1 cellular context compared by ENCODE assay signal in genomic region chr11:86896486-86896885, GRCh38.
TF ChIP-seq lines count a peak whose summit lies in the region.

No MANE protein-coding gene starts in this region.

TF ChIP-seq in IMR-90, 13 proteins besides CTCF, POLR2A, EP300 and RAD21:
- no peak for TF ChIP-seq FOS (IDR thresholded peaks at IDR 0.05; ENCODE audit: low read depth, low read length)
- TF ChIP-seq RCOR1 (IDR thresholded peaks at IDR 0.05; ENCODE audit: insufficient replicate concordance, low read length), result no peak
- no peak for TF ChIP-seq CHD1 (IDR thresholded peaks at IDR 0.05; ENCODE audit: low read depth, low read length)
- no peak for TF ChIP-seq RFX5 (IDR thresholded peaks at IDR 0.05; ENCODE audit: low read depth, low read length)
- TF ChIP-seq BHLHE40 (IDR thresholded peaks at IDR 0.05; ENCODE audit: low read depth, low read length), result no peak
- no peak for TF ChIP-seq MXI1 (IDR thresholded peaks at IDR 0.05; ENCODE audit: borderline replicate concordance, low read depth, low read length)
- no peak for TF ChIP-seq MAZ (IDR thresholded peaks at IDR 0.05; ENCODE audit: borderline replicate concordance, low read depth, low read length)
- no peak for TF ChIP-seq ELK1 (IDR thresholded peaks at IDR 0.05; ENCODE audit: borderline replicate concordance, low read depth, low read length)
- TF ChIP-seq SMC3 (IDR thresholded peaks at IDR 0.05; ENCODE audit: low read depth, low read length), result no peak
- TF ChIP-seq, protein P1, sequence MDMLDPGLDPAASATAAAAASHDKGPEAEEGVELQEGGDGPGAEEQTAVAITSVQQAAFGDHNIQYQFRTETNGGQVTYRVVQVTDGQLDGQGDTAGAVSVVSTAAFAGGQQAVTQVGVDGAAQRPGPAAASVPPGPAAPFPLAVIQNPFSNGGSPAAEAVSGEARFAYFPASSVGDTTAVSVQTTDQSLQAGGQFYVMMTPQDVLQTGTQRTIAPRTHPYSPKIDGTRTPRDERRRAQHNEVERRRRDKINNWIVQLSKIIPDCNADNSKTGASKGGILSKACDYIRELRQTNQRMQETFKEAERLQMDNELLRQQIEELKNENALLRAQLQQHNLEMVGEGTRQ (IDR thresholded peaks at IDR 0.05; ENCODE audit: low read depth, low read length), result no peak
